1 cellular context compared by ENCODE assay signal in genomic region chr10:124388476-124388822, GRCh38.
TF ChIP-seq lines count a peak whose summit lies in the region.

No MANE protein-coding gene starts in this region.

TF ChIP-seq in GM23338, 12 proteins besides CTCF, POLR2A, EP300 and RAD21 (continued from another document):
- TF ChIP-seq, protein P1, sequence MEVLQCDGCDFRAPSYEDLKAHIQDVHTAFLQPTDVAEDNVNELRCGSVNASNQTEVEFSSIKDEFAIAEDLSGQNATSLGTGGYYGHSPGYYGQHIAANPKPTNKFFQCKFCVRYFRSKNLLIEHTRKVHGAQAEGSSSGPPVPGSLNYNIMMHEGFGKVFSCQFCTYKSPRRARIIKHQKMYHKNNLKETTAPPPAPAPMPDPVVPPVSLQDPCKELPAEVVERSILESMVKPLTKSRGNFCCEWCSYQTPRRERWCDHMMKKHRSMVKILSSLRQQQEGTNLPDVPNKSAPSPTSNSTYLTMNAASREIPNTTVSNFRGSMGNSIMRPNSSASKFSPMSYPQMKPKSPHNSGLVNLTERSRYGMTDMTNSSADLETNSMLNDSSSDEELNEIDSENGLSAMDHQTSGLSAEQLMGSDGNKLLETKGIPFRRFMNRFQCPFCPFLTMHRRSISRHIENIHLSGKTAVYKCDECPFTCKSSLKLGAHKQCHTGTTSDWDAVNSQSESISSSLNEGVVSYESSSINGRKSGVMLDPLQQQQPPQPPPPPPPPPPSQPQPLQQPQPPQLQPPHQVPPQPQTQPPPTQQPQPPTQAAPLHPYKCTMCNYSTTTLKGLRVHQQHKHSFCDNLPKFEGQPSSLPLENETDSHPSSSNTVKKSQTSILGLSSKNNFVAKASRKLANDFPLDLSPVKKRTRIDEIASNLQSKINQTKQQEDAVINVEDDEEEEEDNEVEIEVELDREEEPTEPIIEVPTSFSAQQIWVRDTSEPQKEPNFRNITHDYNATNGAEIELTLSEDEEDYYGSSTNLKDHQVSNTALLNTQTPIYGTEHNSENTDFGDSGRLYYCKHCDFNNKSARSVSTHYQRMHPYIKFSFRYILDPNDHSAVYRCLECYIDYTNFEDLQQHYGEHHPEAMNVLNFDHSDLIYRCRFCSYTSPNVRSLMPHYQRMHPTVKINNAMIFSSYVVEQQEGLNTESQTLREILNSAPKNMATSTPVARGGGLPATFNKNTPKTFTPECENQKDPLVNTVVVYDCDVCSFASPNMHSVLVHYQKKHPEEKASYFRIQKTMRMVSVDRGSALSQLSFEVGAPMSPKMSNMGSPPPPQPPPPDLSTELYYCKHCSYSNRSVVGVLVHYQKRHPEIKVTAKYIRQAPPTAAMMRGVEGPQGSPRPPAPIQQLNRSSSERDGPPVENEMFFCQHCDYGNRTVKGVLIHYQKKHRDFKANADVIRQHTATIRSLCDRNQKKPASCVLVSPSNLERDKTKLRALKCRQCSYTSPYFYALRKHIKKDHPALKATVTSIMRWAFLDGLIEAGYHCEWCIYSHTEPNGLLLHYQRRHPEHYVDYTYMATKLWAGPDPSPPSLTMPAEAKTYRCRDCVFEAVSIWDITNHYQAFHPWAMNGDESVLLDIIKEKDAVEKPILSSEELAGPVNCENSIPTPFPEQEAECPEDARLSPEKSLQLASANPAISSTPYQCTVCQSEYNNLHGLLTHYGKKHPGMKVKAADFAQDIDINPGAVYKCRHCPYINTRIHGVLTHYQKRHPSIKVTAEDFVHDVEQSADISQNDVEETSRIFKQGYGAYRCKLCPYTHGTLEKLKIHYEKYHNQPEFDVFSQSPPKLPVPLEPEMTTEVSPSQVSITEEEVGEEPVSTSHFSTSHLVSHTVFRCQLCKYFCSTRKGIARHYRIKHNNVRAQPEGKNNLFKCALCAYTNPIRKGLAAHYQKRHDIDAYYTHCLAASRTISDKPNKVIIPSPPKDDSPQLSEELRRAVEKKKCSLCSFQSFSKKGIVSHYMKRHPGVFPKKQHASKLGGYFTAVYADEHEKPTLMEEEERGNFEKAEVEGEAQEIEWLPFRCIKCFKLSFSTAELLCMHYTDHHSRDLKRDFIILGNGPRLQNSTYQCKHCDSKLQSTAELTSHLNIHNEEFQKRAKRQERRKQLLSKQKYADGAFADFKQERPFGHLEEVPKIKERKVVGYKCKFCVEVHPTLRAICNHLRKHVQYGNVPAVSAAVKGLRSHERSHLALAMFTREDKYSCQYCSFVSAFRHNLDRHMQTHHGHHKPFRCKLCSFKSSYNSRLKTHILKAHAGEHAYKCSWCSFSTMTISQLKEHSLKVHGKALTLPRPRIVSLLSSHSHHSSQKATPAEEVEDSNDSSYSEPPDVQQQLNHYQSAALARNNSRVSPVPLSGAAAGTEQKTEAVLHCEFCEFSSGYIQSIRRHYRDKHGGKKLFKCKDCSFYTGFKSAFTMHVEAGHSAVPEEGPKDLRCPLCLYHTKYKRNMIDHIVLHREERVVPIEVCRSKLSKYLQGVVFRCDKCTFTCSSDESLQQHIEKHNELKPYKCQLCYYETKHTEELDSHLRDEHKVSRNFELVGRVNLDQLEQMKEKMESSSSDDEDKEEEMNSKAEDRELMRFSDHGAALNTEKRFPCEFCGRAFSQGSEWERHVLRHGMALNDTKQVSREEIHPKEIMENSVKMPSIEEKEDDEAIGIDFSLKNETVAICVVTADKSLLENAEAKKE (CRISPR knock-in tag; IDR thresholded peaks at IDR 0.05): no peak
